ENCODE assay signal across 1 cellular context in genomic region chr12:110022980-110023633, GRCh38.
TF ChIP-seq lines count a peak whose summit lies in the region.

No MANE protein-coding gene starts in this region.

TF ChIP-seq in GM23338, 12 proteins besides CTCF, POLR2A, EP300 and RAD21 (continued from another document):
- TF ChIP-seq EZH2phosphoT487 (IDR thresholded peaks at IDR 0.05; ENCODE audit: unreplicated experiment): no peak
